20 cellular contexts compared by ENCODE assay signal in the genomic region with DNA sequence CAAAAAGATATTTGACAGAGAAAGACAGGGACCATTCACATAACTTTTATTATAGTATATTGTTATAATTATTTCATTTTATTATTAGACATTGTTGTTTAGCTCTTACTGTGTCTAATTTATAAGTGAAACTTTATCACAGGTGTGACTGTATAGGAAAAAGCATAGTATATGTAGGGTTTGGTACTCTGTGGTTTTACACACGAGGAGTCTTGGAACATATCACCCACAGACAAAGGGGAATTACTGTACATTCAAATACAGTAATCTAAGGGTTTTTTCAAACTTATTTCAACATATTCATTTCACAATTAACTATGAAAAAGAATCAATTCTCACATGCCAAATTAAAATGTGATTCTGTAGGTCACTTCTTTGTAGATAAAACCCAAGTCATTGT. TPM values are rescaled to one million over a fixed set of nuclear protein-coding genes. Genes with fewer than 3 reads are reported as not detected.
DNase-seq lines count a peak whose midpoint lies in the region; ATAC-seq, FAIRE-seq and TF ChIP-seq lines count a peak whose summit lies in the region.
"Had no signal": no experiment of that assay in that cellular context is flagged by ENCODE, and none has a peak within 500 bp of the region (broad histone marks: within the 10 kb centered on the region; RNA-seq: fewer than 3 reads in every experiment).

No MANE protein-coding gene starts in this region.

- H3K36me3 Mint-ChIP-seq in activated naive CD8-positive, alpha-beta T cell: peaks cover 19% of the 10 kb centered on the region

- H4K20me1 ChIP-seq in MM.1S (ENCODE audit: insufficient read depth, low read length): no peaks in the 10 kb centered on the region

- H3K4me1 Mint-ChIP-seq in activated naive CD8-positive, alpha-beta T cell (ENCODE audit: low read depth): peaks cover 33% of the 10 kb centered on the region

- no peak overlapping the region for H3K4me3 Mint-ChIP-seq in activated naive CD8-positive, alpha-beta T cell
- H3K4me3 Mint-ChIP-seq: natural killer cell treated with Interleukin-12 subunit alpha and Interleukin-12 subunit beta and Interleukin-15 and Interleukin-18, amount 100 ng/mL, for 72 hours had no signal

- H3F3A ChIP-seq in MM.1S (ENCODE audit: insufficient read depth, low read length): no peaks in the 10 kb centered on the region

- ATAC-seq in GM18519 (IDR thresholded peaks at IDR 0.05; ENCODE audit: low FRiP score, unreplicated experiment) (peak; percentile 59), GM19468 (IDR thresholded peaks at IDR 0.05; ENCODE audit: extremely low read depth, unreplicated experiment) (peak; percentile 12), HG02884 (IDR thresholded peaks at IDR 0.05; ENCODE audit: unreplicated experiment) (peak; percentile 81)
- ATAC-seq: foreskin keratinocyte; natural killer cell treated with Interleukin-12 subunit alpha and Interleukin-12 subunit beta and Interleukin-15 and Interleukin-18, amount 100 ng/mL, for 72 hours; Panc1; SK-N-SH treated with all-trans-retinoic acid at 6 μM for 48 hours had no signal

- H3K27ac ChIP-seq in MM.1S (ENCODE audit: low read length): no peak overlapping the region
- H3K27ac ChIP-seq: dorsolateral prefrontal cortex, epithelial cell of prostate, foreskin keratinocyte had no signal

- no peaks in the 10 kb centered on the region for H3K9me3 Mint-ChIP-seq in activated naive CD8-positive, alpha-beta T cell (ENCODE audit: low read depth)
- H3K9me3 Mint-ChIP-seq: natural killer cell treated with Interleukin-12 subunit alpha and Interleukin-12 subunit beta and Interleukin-15 and Interleukin-18, amount 100 ng/mL, for 72 hours had no signal

- no peak overlapping the region for H3K4me2 ChIP-seq in MM.1S (ENCODE audit: low read depth, low read length)

- no peak for FAIRE-seq in GM12892 (lab: Jason Lieb, UNC)

- H3K79me2 ChIP-seq in MM.1S (ENCODE audit: low read length): peaks cover 29% of the 10 kb centered on the region

- no peak overlapping the region for H2AFZ ChIP-seq in MM.1S (ENCODE audit: low read length)

- no peaks in the 10 kb centered on the region for H3K27me3 ChIP-seq in MM.1S (replicated peaks; ENCODE audit: insufficient read depth, low read length)
- H3K27me3 ChIP-seq: cardiac muscle cell, dorsolateral prefrontal cortex, foreskin keratinocyte had no signal

- H3K4me3 ChIP-seq in MM.1S (ENCODE audit: low read length): no peak overlapping the region
- H3K4me3 ChIP-seq: cardiac muscle cell, dorsolateral prefrontal cortex had no signal

- peak overlapping the region; percentile 66 for H3K27ac Mint-ChIP-seq in activated naive CD8-positive, alpha-beta T cell

- no peak for TF ChIP-seq POLR2A in GM12892 (IDR thresholded peaks at IDR 0.05; ENCODE audit: low read depth, low read length)

- H3K9me2 ChIP-seq in MM.1S (replicated peaks; ENCODE audit: insufficient read depth, low read length): no peaks in the 10 kb centered on the region

- H3K27me3 Mint-ChIP-seq in activated naive CD8-positive, alpha-beta T cell: no peaks in the 10 kb centered on the region
- H3K27me3 Mint-ChIP-seq: natural killer cell treated with Interleukin-12 subunit alpha and Interleukin-12 subunit beta and Interleukin-15 and Interleukin-18, amount 100 ng/mL, for 72 hours had no signal

- H3K9me3 ChIP-seq in MM.1S (replicated peaks; ENCODE audit: insufficient read depth, low read length): no peaks in the 10 kb centered on the region

- TF ChIP-seq CTCF in MM.1S (IDR thresholded peaks at IDR 0.05; ENCODE audit: low read length): no peak

- peaks cover 13% of the 10 kb centered on the region; the same call in 1 of the 2 replicates for H3K36me3 ChIP-seq in MM.1S (replicated peaks; ENCODE audit: insufficient read depth, low read length)

- H3K4me1 ChIP-seq in MM.1S (ENCODE audit: low read length): 0 out of 2 replicates have a peak, but pooled peaks cover 5% of the 10 kb centered on the region
- H3K4me1 ChIP-seq: foreskin keratinocyte had no signal

- DNase-seq in MM.1S: no peak
- no peak for DNase-seq in GM12892 (ENCODE audit: insufficient read length)
- no peak for DNase-seq in NK-92 treated with Interleukin-12 subunit alpha and Interleukin-12 subunit beta, amount 100 ng/mL, for 24 hours (lab: John Stamatoyannopoulos, UW)
- DNase-seq in A172 (ENCODE audit: low spot score): no peak
- DNase-seq: amniotic stem cell; DND-41; dorsolateral prefrontal cortex; foreskin keratinocyte; NCI-H146; NCI-H2227 treated with DMSO at 0.1 percent for 48 hours; stimulated activated CD4-positive, alpha-beta T cell treated with anti-CD3 and anti-CD28 coated beads, Interleukin-2, amount 100 ng/mL, for 24 hours had no signal

- H3K9ac ChIP-seq in MM.1S (ENCODE audit: low read length): no peak overlapping the region

RNA-seq across cellular contexts. Expression of gene RBM26, which starts 46.0 kb away (rescaled TPM):
- 34.9 TPM for polyA plus RNA-seq in GM12892 (2012; ENCODE audit: missing spikeins)
- total RNA-seq in A172 (2014; rRNA removed; shearing (Covaris generic)): 26.9 and 27.6 TPM in 2 replicates

Comparison
In these comparisons a context has a peak if more than half of its experiments do, and no peak if none do; other contexts are left out.
1. ATAC-seq: peak in every context shown above with its lines; median percentile 81 in HG02884; 59 in GM18519; 12 in GM19468.